ENCODE assay signal across 8 cellular contexts in the genomic region with DNA sequence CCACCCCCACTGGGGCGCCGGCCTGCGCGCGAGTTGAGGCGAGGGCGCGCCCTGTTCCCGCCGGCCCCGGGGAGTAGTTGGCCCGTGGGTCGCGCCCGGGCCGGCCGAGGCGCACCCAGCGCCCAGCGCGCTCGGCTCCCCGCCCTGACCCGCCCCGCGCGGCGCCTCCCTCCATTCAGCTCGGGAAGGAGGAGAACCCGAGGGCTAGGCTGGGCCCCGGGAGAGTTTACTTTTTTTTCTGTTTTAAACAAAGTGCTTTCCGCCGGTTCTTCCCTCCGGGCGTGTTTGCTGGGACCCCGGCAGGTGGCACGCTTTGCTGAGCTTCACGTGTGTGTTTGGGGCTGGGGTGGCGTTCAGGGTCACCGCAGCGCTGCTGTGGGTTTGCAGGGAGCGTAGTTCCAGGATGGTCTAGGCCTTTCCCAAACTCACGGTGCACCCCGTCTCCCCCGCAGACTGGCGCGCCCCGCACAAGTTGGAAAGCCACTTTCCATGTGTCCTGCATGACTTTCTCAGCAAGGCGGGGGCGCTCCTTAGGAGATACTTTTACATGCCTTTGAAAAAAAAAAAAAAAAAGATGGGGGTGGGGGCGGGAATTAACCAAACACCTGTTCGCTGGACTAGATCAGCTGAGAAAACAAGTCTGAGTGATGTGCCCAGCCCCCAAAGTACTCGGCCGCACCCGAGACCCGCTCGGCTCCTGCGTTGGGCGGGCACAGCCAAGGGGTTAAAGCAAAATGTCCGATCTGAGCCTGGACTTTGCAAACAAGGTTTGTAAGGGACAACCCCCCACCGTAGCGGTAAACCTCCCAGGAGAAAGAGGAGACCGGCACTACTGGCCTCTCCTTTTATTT.
A peak's percentile ranks its signal among the peaks of the same experiment; 100 is the strongest.
DNase-seq lines count a peak whose midpoint lies in the region; ATAC-seq, FAIRE-seq and TF ChIP-seq lines count a peak whose summit lies in the region.

No MANE protein-coding gene starts in this region.

- in situ Hi-C loops in brain microvascular endothelial cell (cut with HindIII; ENCODE audit: low pct_ligation_motif_present, low sequenced_read_pairs): loop anchor here (25.0 kb wide), 1 partner anchor 241 kb away; no protein-coding TSS in a partner anchor

- H3K4me1 Mint-ChIP-seq in T-helper 2 cell treated with Interferon-gamma antibody and Interleukin-4, amounts not matched to agents 5 μg/mL and 100 μg/mL, for 36 hours (ENCODE audit: low read depth): peaks cover 17% of the 10 kb centered on the region

- peaks cover 83% of the 10 kb centered on the region for H3K27me3 Mint-ChIP-seq in T-helper 2 cell treated with Interferon-gamma antibody and Interleukin-4, amounts not matched to agents 5 μg/mL and 100 μg/mL, for 36 hours (ENCODE audit: low read depth)

- H3K4me3 ChIP-seq in brain microvascular endothelial cell (ENCODE audit: low read depth, low read length): peak overlapping the region; percentile 64

- H3K9me3 Mint-ChIP-seq in T-helper 2 cell treated with Interferon-gamma antibody and Interleukin-4, amounts not matched to agents 5 μg/mL and 100 μg/mL, for 36 hours: no peaks in the 10 kb centered on the region

- H3K4me3 Mint-ChIP-seq in T-helper 2 cell treated with Interferon-gamma antibody and Interleukin-4, amounts not matched to agents 5 μg/mL and 100 μg/mL, for 36 hours: peak overlapping the region; percentile 70

- peak; percentile 28 for FAIRE-seq in HTR-8/SVneo (lab: Jason Lieb, UNC)

- TF ChIP-seq CTCF in C4-2B (conservative IDR thresholded peaks at IDR 0.05) (0 out of 2 replicates have a peak, but pooled peaks have one; percentile 13), brain microvascular endothelial cell (IDR thresholded peaks at IDR 0.05; ENCODE audit: low read depth, low read length, missing control alignments) (peak; percentile 28)

- DNase-seq in HTR-8/SVneo (ENCODE audit: insufficient read length, low spot score): peak; percentile 52
- no peak for DNase-seq in T-helper 2 cell treated with Interferon-gamma antibody and Interleukin-4, amounts not matched to agents 5 μg/mL and 100 μg/mL, for 36 hours (ENCODE audit: low spot score)
- no peak for DNase-seq in brain microvascular endothelial cell
- peak; percentile 45 for DNase-seq in iPS-NIHi7 (ENCODE audit: extremely low spot score)
- DNase-seq in stimulated activated CD4-positive, alpha-beta T cell treated with anti-CD3 and anti-CD28 coated beads, Interleukin-15, amount 100 ng/mL, for 1 hour (ENCODE audit: low read depth in 1 of 2, low spot score in 1 of 2): peak; percentile 34 to 36

- ATAC-seq in GM19395 (IDR thresholded peaks at IDR 0.05; ENCODE audit: unreplicated experiment): no peak
- ATAC-seq in HG03571 (IDR thresholded peaks at IDR 0.05; ENCODE audit: unreplicated experiment): no peak

- H3K36me3 Mint-ChIP-seq in T-helper 2 cell treated with Interferon-gamma antibody and Interleukin-4, amounts not matched to agents 5 μg/mL and 100 μg/mL, for 36 hours (ENCODE audit: low read depth): no peaks in the 10 kb centered on the region

- no peaks in the 10 kb centered on the region for H3K36me3 ChIP-seq in brain microvascular endothelial cell (replicated peaks)

- H3K27ac ChIP-seq in C4-2B (peak overlapping the region; percentile 76), brain microvascular endothelial cell (no peak overlapping the region)

- H3K27me3 ChIP-seq in brain microvascular endothelial cell (replicated peaks): no peaks in the 10 kb centered on the region

- no peak overlapping the region for H3K27ac Mint-ChIP-seq in T-helper 2 cell treated with Interferon-gamma antibody and Interleukin-4, amounts not matched to agents 5 μg/mL and 100 μg/mL, for 36 hours

Comparison
In these comparisons a context has a peak if more than half of its experiments do, and no peak if none do; other contexts are left out.
1. DNase-seq: peak in HTR-8/SVneo (single experiment), iPS-NIHi7 (single experiment) and stimulated activated CD4-positive, alpha-beta T cell treated with anti-CD3 and anti-CD28 coated beads, Interleukin-15, amount 100 ng/mL, for 1 hour (2 of 2); none in T-helper 2 cell treated with Interferon-gamma antibody and Interleukin-4, amounts not matched to agents 5 μg/mL and 100 μg/mL, for 36 hours (single experiment) and brain microvascular endothelial cell (single experiment).